Comparison of ENCODE assay signal across 21 cellular contexts in genomic region chr1:205579711-205580110, GRCh38.
"Had no signal": no experiment of that assay in that cellular context is flagged by ENCODE, and none has a peak within 500 bp of the region (broad histone marks: within the 10 kb centered on the region; RNA-seq: fewer than 3 reads in every experiment).

No MANE protein-coding gene starts in this region.

- H3K27ac ChIP-seq: right atrium auricular region, transverse colon, vagina had no signal

- H3K9me3 ChIP-seq: esophagus squamous epithelium, right atrium auricular region, transverse colon, vagina had no signal

- H3K27me3 Mint-ChIP-seq: activated naive CD8-positive, alpha-beta T cell treated with anti-CD3 and anti-CD28 coated beads, Interleukin-2, amount 50 U/mL, for 24 hours had no signal

- H3K36me3 ChIP-seq: esophagus squamous epithelium, right atrium auricular region, transverse colon, vagina had no signal

- H3K27me3 ChIP-seq: right atrium auricular region, transverse colon, vagina had no signal

- H3K27ac Mint-ChIP-seq: activated naive CD8-positive, alpha-beta T cell treated with anti-CD3 and anti-CD28 coated beads, Interleukin-2, amount 50 U/mL, for 24 hours; activated T-cell treated with anti-CD3 and anti-CD28 coated beads, Interleukin-2, amount 50 U/mL, for 24 hours; activated T-helper 2 cell treated with anti-CD3 and anti-CD28 coated beads, Interferon-gamma antibody, Interleukin-2, Interleukin-4, amounts not matched to agents 10 μg/mL and 5 μg/mL and 100 μg/mL, durations not matched to agents 14 hours and 24 hours and 36 hours; brain; immature natural killer cell; mesothelial cell of epicardium; nephron; progenitor cell of endocrine pancreas had no signal

- H3K4me3 ChIP-seq: esophagus squamous epithelium, right atrium auricular region, transverse colon, vagina had no signal

- ATAC-seq: activated naive CD8-positive, alpha-beta T cell treated with anti-CD3 and anti-CD28 coated beads, Interleukin-2, amount 50 U/mL, for 24 hours; stimulated activated naive CD8-positive, alpha-beta T cell treated with anti-CD3 and anti-CD28 coated beads, Interleukin-15, Interleukin-2, amounts not matched to agents 100 U/mL and 50 U/mL, for 24 hours had no signal

- H3K36me3 Mint-ChIP-seq: brain, immature natural killer cell, mesothelial cell of epicardium had no signal

- DNase-seq: activated CD4-positive, alpha-beta T cell treated with anti-CD3 and anti-CD28 coated beads, Interleukin-2, amount 50 U/mL, for 48 hours; activated naive CD4-positive, alpha-beta T cell treated with Interleukin-2 at 50 U/mL for 16 hours; activated naive CD8-positive, alpha-beta T cell treated with anti-CD3 and anti-CD28 coated beads, Interleukin-2, amount 50 U/mL, for 24 hours; activated T-cell treated with anti-CD3 and anti-CD28 coated beads, Interleukin-2, amount 50 U/mL, for 24 hours; anterior cingulate cortex; effector CD8-positive, alpha-beta T cell; esophagus squamous epithelium; immature natural killer cell; stimulated activated CD4-positive, alpha-beta T cell treated with anti-CD3 and anti-CD28 coated beads, Interleukin-2, amount 100 ng/mL, for 24 hours; stimulated activated naive CD8-positive, alpha-beta T cell treated with anti-CD3 and anti-CD28 coated beads, Interleukin-15, Interleukin-2, amounts not matched to agents 100 U/mL and 50 U/mL, for 24 hours; T-helper 1 cell; T-helper 9 cell had no signal

- H3K4me3 Mint-ChIP-seq: activated naive CD8-positive, alpha-beta T cell treated with anti-CD3 and anti-CD28 coated beads, Interleukin-2, amount 50 U/mL, for 24 hours; activated T-cell treated with anti-CD3 and anti-CD28 coated beads, Interleukin-2, amount 50 U/mL, for 24 hours; brain; central memory CD8-positive, alpha-beta T cell; immature natural killer cell; mesothelial cell of epicardium; nephron had no signal

- H3K9me3 Mint-ChIP-seq: activated naive CD8-positive, alpha-beta T cell treated with anti-CD3 and anti-CD28 coated beads, Interleukin-2, amount 50 U/mL, for 24 hours; activated T-cell treated with anti-CD3 and anti-CD28 coated beads, Interleukin-2, amount 50 U/mL, for 24 hours; activated T-helper 2 cell treated with anti-CD3 and anti-CD28 coated beads, Interferon-gamma antibody, Interleukin-2, Interleukin-4, amounts not matched to agents 10 μg/mL and 5 μg/mL and 100 μg/mL, durations not matched to agents 14 hours and 24 hours and 36 hours; brain; central memory CD8-positive, alpha-beta T cell; immature natural killer cell; mesothelial cell of epicardium; nephron had no signal

- H3K4me1 Mint-ChIP-seq: central memory CD8-positive, alpha-beta T cell had no signal
